Comparison of ENCODE assay signal across 8 cellular contexts in genomic region chr1:218351617-218352438, GRCh38. TPM values are rescaled to one million over a fixed set of nuclear protein-coding genes. Genes with fewer than 3 reads are reported as not detected.
A peak's percentile ranks its signal among the peaks of the same experiment; 100 is the strongest.
DNase-seq lines count a peak whose midpoint lies in the region; ATAC-seq and TF ChIP-seq lines count a peak whose summit lies in the region.

No MANE protein-coding gene starts in this region.

- H3K36me3 Mint-ChIP-seq in CD8-positive, alpha-beta T cell: no peaks in the 10 kb centered on the region
- no peaks in the 10 kb centered on the region for H3K36me3 Mint-ChIP-seq in activated CD4-positive, alpha-beta memory T cell treated with anti-CD3 and anti-CD28 coated beads for 36 hours

- H3K36me3 ChIP-seq in CD8-positive, alpha-beta T cell (ENCODE audit: insufficient read depth, low read length): no peaks in the 10 kb centered on the region
- no peaks in the 10 kb centered on the region for H3K36me3 ChIP-seq in smooth muscle cell (ENCODE audit: low read depth)

- peak overlapping the region; percentile 68 for H3K4me3 Mint-ChIP-seq in CD8-positive, alpha-beta T cell
- peak overlapping the region; percentile 10 for H3K4me3 Mint-ChIP-seq in activated CD4-positive, alpha-beta memory T cell treated with anti-CD3 and anti-CD28 coated beads for 36 hours

- no peaks in the 10 kb centered on the region for H3K27me3 ChIP-seq in CD8-positive, alpha-beta T cell (ENCODE audit: insufficient read depth, low read length)
- H3K27me3 ChIP-seq in foreskin keratinocyte: no peaks in the 10 kb centered on the region
- no peaks in the 10 kb centered on the region for H3K27me3 ChIP-seq in smooth muscle cell (ENCODE audit: low read depth)

- H3K9me3 Mint-ChIP-seq in CD8-positive, alpha-beta T cell: no peaks in the 10 kb centered on the region
- no peaks in the 10 kb centered on the region for H3K9me3 Mint-ChIP-seq in activated CD4-positive, alpha-beta memory T cell treated with anti-CD3 and anti-CD28 coated beads for 36 hours

- H3K79me2 ChIP-seq in smooth muscle cell (ENCODE audit: low read depth): peaks cover 78% of the 10 kb centered on the region

- peaks cover 12% of the 10 kb centered on the region for H3K4me1 ChIP-seq in CD8-positive, alpha-beta T cell (ENCODE audit: insufficient read depth, low read length)
- H3K4me1 ChIP-seq in foreskin keratinocyte (peaks cover 16% of the 10 kb centered on the region), smooth muscle cell (ENCODE audit: low read depth) (peaks cover 4% of the 10 kb centered on the region)

- H3K9me3 ChIP-seq in CD8-positive, alpha-beta T cell (ENCODE audit: low read length): no peaks in the 10 kb centered on the region
- no peaks in the 10 kb centered on the region for H3K9me3 ChIP-seq in smooth muscle cell (replicated peaks; ENCODE audit: low read depth)

- ATAC-seq in CD8-positive, alpha-beta T cell: peak; percentile 82
- ATAC-seq in GM21367 (IDR thresholded peaks at IDR 0.05; ENCODE audit: unreplicated experiment) (peak; percentile 81), HG03575 (IDR thresholded peaks at IDR 0.05; ENCODE audit: extremely low read depth, insufficient number of reproducible peaks, low FRiP score, unreplicated experiment) (peak; percentile 37), foreskin keratinocyte (peak; percentile 47)

- peak; percentile 46 for TF ChIP-seq CTCF in CD8-positive, alpha-beta T cell (IDR thresholded peaks at IDR 0.05)
- TF ChIP-seq CTCF in foreskin keratinocyte (conservative IDR thresholded peaks at IDR 0.05) (peak; percentile 45), smooth muscle cell (IDR thresholded peaks at IDR 0.05; ENCODE audit: borderline replicate concordance, insufficient read depth, poor library complexity, severe bottlenecking) (peak; percentile 38)

- no peak overlapping the region for H3K27ac Mint-ChIP-seq in CD8-positive, alpha-beta T cell
- no peak overlapping the region for H3K27ac Mint-ChIP-seq in activated CD4-positive, alpha-beta memory T cell treated with anti-CD3 and anti-CD28 coated beads for 36 hours

- H3K4me1 Mint-ChIP-seq in CD8-positive, alpha-beta T cell (ENCODE audit: low read depth): peaks cover 27% of the 10 kb centered on the region
- peaks cover 28% of the 10 kb centered on the region for H3K4me1 Mint-ChIP-seq in activated CD4-positive, alpha-beta memory T cell treated with anti-CD3 and anti-CD28 coated beads for 36 hours (ENCODE audit: low read depth)

- peaks cover 7% of the 10 kb centered on the region for H3K27me3 Mint-ChIP-seq in CD8-positive, alpha-beta T cell (ENCODE audit: low read depth)
- peaks cover 37% of the 10 kb centered on the region for H3K27me3 Mint-ChIP-seq in activated CD4-positive, alpha-beta memory T cell treated with anti-CD3 and anti-CD28 coated beads for 36 hours

- CTCF ChIA-PET in CD8-positive, alpha-beta T cell (lab: Charles Lee): no interaction called here
- CTCF ChIA-PET in activated CD4-positive, alpha-beta memory T cell treated with anti-CD3 and anti-CD28 coated beads for 36 hours (lab: Charles Lee): interaction anchor here (1.0 kb wide), 1 partner anchor 25 kb away, joined by 3 read pairs; no protein-coding TSS in a partner anchor
- CTCF ChIA-PET in HEK293T (lab: Yijun Ruan, JAX): no interaction called here

- intact Hi-C loops in CD8-positive, alpha-beta T cell (cut with DNase I, micrococcal nuclease): no loop called here
- intact Hi-C loops in activated CD4-positive, alpha-beta memory T cell treated with anti-CD3 and anti-CD28 coated beads for 36 hours (cut with micrococcal nuclease): loop anchor here (1.0 to 5.0 kb wide), 2 partner anchors 25 to 820 kb away; partner anchors contain the start of gene LYPLAL1

- POLR2A ChIA-PET in CD8-positive, alpha-beta T cell (lab: Charles Lee): no interaction called here
- POLR2A ChIA-PET in activated CD4-positive, alpha-beta memory T cell treated with anti-CD3 and anti-CD28 coated beads for 36 hours (lab: Charles Lee): no interaction called here
- POLR2A ChIA-PET in HEK293T (lab: Yijun Ruan, JAX): no interaction called here

- 72% methylated on average over 14 of the region's 15 CpGs for WGBS in smooth muscle cell (ENCODE audit: low lambda C conversion rate)

- no peaks in the 10 kb centered on the region for H4K20me1 ChIP-seq in smooth muscle cell (ENCODE audit: low read depth)

- no peak overlapping the region for H3K27ac ChIP-seq in CD8-positive, alpha-beta T cell (ENCODE audit: low read depth, low read length)
- H3K27ac ChIP-seq in foreskin keratinocyte: no peak overlapping the region
- peak overlapping the region; percentile 66 for H3K27ac ChIP-seq in smooth muscle cell (ENCODE audit: low read depth)

- H2AFZ ChIP-seq in smooth muscle cell (ENCODE audit: low read depth): no peak overlapping the region

- peak overlapping the region; percentile 40 for H3K4me3 ChIP-seq in CD8-positive, alpha-beta T cell (ENCODE audit: low read depth, low read length)
- peak overlapping the region; percentile 65 for H3K4me3 ChIP-seq in smooth muscle cell

- no peak overlapping the region for H3K9ac ChIP-seq in smooth muscle cell (ENCODE audit: low read depth)

- peak overlapping the region; percentile 95 for H3K4me2 ChIP-seq in smooth muscle cell

- peak in 2 of 7 experiments; percentile 12 to 31 for DNase-seq in CD8-positive, alpha-beta T cell
- peak; percentile 36 for DNase-seq in activated CD4-positive, alpha-beta memory T cell treated with anti-CD3 and anti-CD28 coated beads for 36 hours
- DNase-seq in foreskin keratinocyte (no peak), smooth muscle cell (lab: John Stamatoyannopoulos, UW; ENCODE audit: unreplicated experiment) (no peak), HEK293T (ENCODE audit: extremely low spot score) (no peak), G401 (ENCODE audit: low spot score) (no peak)

- in situ Hi-C loops in G401 (cut with HindIII; ENCODE audit: low sequenced_read_pairs): no loop called here

- peaks cover 29% of the 10 kb centered on the region for H3F3A ChIP-seq in smooth muscle cell (ENCODE audit: low read depth)

TF ChIP-seq in HEK293T, 16 proteins besides CTCF, POLR2A, EP300 and RAD21:
- no peak for TF ChIP-seq SUZ12 (IDR thresholded peaks at IDR 0.05)
- no peak for TF ChIP-seq NFRKB (IDR thresholded peaks at IDR 0.05)
- no peak for TF ChIP-seq L3MBTL2 (conservative IDR thresholded peaks at IDR 0.05)
- TF ChIP-seq HDGF (IDR thresholded peaks at IDR 0.05; ENCODE audit: borderline replicate concordance): no peak
- TF ChIP-seq TARDBP (IDR thresholded peaks at IDR 0.05): no peak
- TF ChIP-seq ELF4 (IDR thresholded peaks at IDR 0.05): no peak
- TF ChIP-seq FOXK2 (IDR thresholded peaks at IDR 0.05): no peak
- no peak for TF ChIP-seq LEF1 (IDR thresholded peaks at IDR 0.05; ENCODE audit: borderline replicate concordance)
- TF ChIP-seq CTBP1 (IDR thresholded peaks at IDR 0.05; ENCODE audit: borderline replicate concordance): no peak
- no peak for TF ChIP-seq ZNF384 (IDR thresholded peaks at IDR 0.05)
- TF ChIP-seq ARNT (IDR thresholded peaks at IDR 0.05): no peak
- no peak for TF ChIP-seq BHLHE40 (IDR thresholded peaks at IDR 0.05; ENCODE audit: borderline replicate concordance)
- TF ChIP-seq FOXM1 (IDR thresholded peaks at IDR 0.05; ENCODE audit: borderline replicate concordance): no peak

RNA-seq across cellular contexts. Expression of gene TGFB2, which starts 6.7 kb away (rescaled TPM):
- total RNA-seq in CD8-positive, alpha-beta T cell: not detected
- not detected for total RNA-seq in activated CD4-positive, alpha-beta memory T cell treated with anti-CD3 and anti-CD28 coated beads for 36 hours
- 4.8 and 6.6 TPM in 2 replicates for total RNA-seq in foreskin keratinocyte
- 1.2 and 2.1 TPM in 2 replicates for polyA plus RNA-seq in foreskin keratinocyte
- total RNA-seq in smooth muscle cell: 63.3 and 76.5 TPM in 2 replicates
- polyA plus RNA-seq in smooth muscle cell: 25.6 and 29.1 TPM in 2 replicates
- 0.27 TPM in 1 of 2 replicates, not detected in the other for total RNA-seq in G401 (2014; rRNA removed; shearing (Covaris generic))
